Comparison of ENCODE assay signal across 8 cellular contexts in the genomic region with DNA sequence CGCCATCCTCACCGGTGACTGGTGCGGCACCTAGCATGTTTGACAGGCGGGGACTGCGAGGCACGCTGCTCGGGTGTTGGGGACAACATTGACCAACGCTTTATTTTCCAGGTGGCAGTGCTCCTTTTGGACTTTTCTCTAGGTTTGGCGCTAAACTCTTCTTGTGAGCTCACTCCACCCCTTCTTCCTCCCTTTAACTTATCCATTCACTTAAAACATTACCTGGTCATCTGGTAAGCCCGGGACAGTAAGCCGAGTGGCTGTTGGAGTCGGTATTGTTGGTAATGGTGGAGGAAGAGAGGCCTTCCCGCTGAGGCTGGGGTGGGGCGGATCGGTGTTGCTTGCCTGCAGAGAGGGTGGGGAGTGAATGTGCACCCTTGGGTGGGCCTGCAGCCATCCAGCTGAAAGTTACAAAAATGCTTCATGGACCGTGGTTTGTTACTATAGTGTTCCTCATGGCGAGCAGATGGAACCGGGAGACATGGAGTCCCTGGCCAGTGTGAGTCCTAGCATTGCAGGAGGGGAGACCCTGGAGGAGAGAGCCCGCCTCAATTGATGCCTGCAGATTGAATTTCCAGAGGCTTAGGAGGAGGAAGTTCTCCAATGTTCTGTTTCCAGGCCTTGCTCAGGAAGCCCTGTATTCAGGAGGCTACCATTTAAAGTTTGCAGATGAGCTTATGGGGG. TPM values are rescaled to one million over a fixed set of nuclear protein-coding genes. Genes with fewer than 3 reads are reported as not detected.
DNase-seq lines count a peak whose midpoint lies in the region; ATAC-seq and TF ChIP-seq lines count a peak whose summit lies in the region.

No MANE protein-coding gene starts in this region.

- peaks cover 27% of the 10 kb centered on the region for H3K4me1 Mint-ChIP-seq in MCF 10A (ENCODE audit: insufficient read depth, unreplicated experiment)

- in situ Hi-C loops in GM13976 (cut with MboI; ENCODE audit: low sequenced_read_pairs, unreplicated experiment): no loop called here

- CTCF ChIA-PET in MCF 10A (lab: Yijun Ruan, JAX): interaction anchor here (0.6 to 1.4 kb wide), 7 partner anchors 9 to 142 kb away, joined by 3 to 6 read pairs (median 3); partner anchors contain the start of gene MALAT1

- intact Hi-C loops in MCF 10A (cut with micrococcal nuclease) (loop anchor here (2.0 kb wide), 1 partner anchor 83 kb away; no protein-coding TSS in a partner anchor), left colon (cut with DNase I, micrococcal nuclease) (loop anchor here (5.0 kb wide), 2 partner anchors 74 to 79 kb away; partner anchors contain the start of gene MALAT1 (in 1 of the 2))

- H3K27me3 Mint-ChIP-seq in MCF 10A (ENCODE audit: insufficient read depth, unreplicated experiment): peaks cover 10% of the 10 kb centered on the region

- H3K27ac Mint-ChIP-seq in MCF 10A (ENCODE audit: low read depth, unreplicated experiment): peak overlapping the region; percentile 99

- no peak for ATAC-seq in left colon
- no peak for ATAC-seq in HG03469 (IDR thresholded peaks at IDR 0.05; ENCODE audit: unreplicated experiment)

- POLR2A ChIA-PET in MCF 10A (lab: Yijun Ruan, JAX): interaction anchor here (0.7 to 21.4 kb wide), 19 partner anchors 5 to 434 kb away, joined by 3 to 2994 read pairs (median 8); partner anchors contain the start of genes CFL1, FAM89B, FRMD8 and MALAT1

- peaks cover 68% of the 10 kb centered on the region for H3K36me3 Mint-ChIP-seq in MCF 10A (ENCODE audit: insufficient read depth, unreplicated experiment)

- no TSS peak for BruUV-seq in MCF 10A (replicated peaks; lab: Mats Ljungman, UMichigan)

- H3K9me3 Mint-ChIP-seq in MCF 10A (ENCODE audit: unreplicated experiment): no peaks in the 10 kb centered on the region

- TF ChIP-seq CTCF in MCF 10A (IDR thresholded peaks at IDR 0.05; ENCODE audit: unreplicated experiment) (no peak), GM13976 (IDR thresholded peaks at IDR 0.05; ENCODE audit: borderline replicate concordance, control extremely low read depth, extremely low read depth, insufficient read depth, missing control alignments) (no peak)

- peak; percentile 9 for DNase-seq in GM04504 (ENCODE audit: low read depth)
- DNase-seq in MCF 10A (ENCODE audit: unreplicated experiment): peak; percentile 27
- DNase-seq in left colon: peak; percentile 29 to 32
- DNase-seq in stimulated activated naive CD4-positive, alpha-beta T cell treated with Interleukin-2 at 50 U/mL for 16 hours (lab: John Stamatoyannopoulos, UW): peak; percentile 17
- no peak for DNase-seq in GM13976 (ENCODE audit: low spot score)
- no peak for DNase-seq in epidermal melanocyte (ENCODE audit: insufficient read length, low spot score)

- H3K4me3 Mint-ChIP-seq in MCF 10A (ENCODE audit: unreplicated experiment): peak overlapping the region; percentile 98

TF ChIP-seq in PFSK-1, 5 proteins besides CTCF, POLR2A, EP300 and RAD21:
- TF ChIP-seq POLR2AphosphoS5 (IDR thresholded peaks at IDR 0.05; ENCODE audit: low read depth, low read length) (no peak), FOXP2 (optimal IDR thresholded peaks at IDR 0.05; ENCODE audit: borderline replicate concordance, extremely low read depth, extremely low read length, insufficient read depth) (no peak), TAF1 (IDR thresholded peaks at IDR 0.05; ENCODE audit: borderline replicate concordance, insufficient read depth, low read length) (0 out of 2 replicates have a peak, but pooled peaks have one; percentile 4), SIN3A (IDR thresholded peaks at IDR 0.05; ENCODE audit: borderline replicate concordance, insufficient read depth, low read length) (peak; percentile 63; the same call in 1 of the 2 replicates)
- TF ChIP-seq, protein P1, sequence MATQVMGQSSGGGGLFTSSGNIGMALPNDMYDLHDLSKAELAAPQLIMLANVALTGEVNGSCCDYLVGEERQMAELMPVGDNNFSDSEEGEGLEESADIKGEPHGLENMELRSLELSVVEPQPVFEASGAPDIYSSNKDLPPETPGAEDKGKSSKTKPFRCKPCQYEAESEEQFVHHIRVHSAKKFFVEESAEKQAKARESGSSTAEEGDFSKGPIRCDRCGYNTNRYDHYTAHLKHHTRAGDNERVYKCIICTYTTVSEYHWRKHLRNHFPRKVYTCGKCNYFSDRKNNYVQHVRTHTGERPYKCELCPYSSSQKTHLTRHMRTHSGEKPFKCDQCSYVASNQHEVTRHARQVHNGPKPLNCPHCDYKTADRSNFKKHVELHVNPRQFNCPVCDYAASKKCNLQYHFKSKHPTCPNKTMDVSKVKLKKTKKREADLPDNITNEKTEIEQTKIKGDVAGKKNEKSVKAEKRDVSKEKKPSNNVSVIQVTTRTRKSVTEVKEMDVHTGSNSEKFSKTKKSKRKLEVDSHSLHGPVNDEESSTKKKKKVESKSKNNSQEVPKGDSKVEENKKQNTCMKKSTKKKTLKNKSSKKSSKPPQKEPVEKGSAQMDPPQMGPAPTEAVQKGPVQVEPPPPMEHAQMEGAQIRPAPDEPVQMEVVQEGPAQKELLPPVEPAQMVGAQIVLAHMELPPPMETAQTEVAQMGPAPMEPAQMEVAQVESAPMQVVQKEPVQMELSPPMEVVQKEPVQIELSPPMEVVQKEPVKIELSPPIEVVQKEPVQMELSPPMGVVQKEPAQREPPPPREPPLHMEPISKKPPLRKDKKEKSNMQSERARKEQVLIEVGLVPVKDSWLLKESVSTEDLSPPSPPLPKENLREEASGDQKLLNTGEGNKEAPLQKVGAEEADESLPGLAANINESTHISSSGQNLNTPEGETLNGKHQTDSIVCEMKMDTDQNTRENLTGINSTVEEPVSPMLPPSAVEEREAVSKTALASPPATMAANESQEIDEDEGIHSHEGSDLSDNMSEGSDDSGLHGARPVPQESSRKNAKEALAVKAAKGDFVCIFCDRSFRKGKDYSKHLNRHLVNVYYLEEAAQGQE (IDR thresholded peaks at IDR 0.05; ENCODE audit: insufficient read depth in 1 of 2, low read depth in 2 of 2, low read length in 2 of 2): no peak

RNA-seq across cellular contexts. Expression of gene NEAT1, which starts 1.1 kb away (rescaled TPM):
- 67.8 TPM for polyA plus RNA-seq in PFSK-1 (2012; ENCODE audit: insufficient read length, low read depth)
- total RNA-seq in MCF 10A (2022) (1,026 and 1,292 TPM in 2 replicates), left colon (1,000 to 10,000 TPM in 1 of 2 donors, 100 to 1,000 TPM in 1; 818 to 1,135 TPM)

RNA-seq across cellular contexts. Expression of gene FRMD8, which starts 37.2 kb away (rescaled TPM):
- 62.0 TPM for polyA plus RNA-seq in PFSK-1 (2012; ENCODE audit: insufficient read length, low read depth)
- total RNA-seq in MCF 10A (2022): 18.9 and 21.7 TPM in 2 replicates
- 10 to 100 TPM; 38.1 to 42.2 TPM for total RNA-seq in left colon

RNA-seq across cellular contexts. Expression of gene SLC25A45, which starts 41.2 kb away (rescaled TPM):
- polyA plus RNA-seq in PFSK-1 (2012; ENCODE audit: insufficient read length, low read depth): 0.99 TPM
- total RNA-seq in MCF 10A (2022) (3.9 and 4.9 TPM in 2 replicates), left colon (1 to 10 TPM; 5.8 to 8.4 TPM)

Comparison
In these comparisons a context has a peak if more than half of its experiments do, and no peak if none do; other contexts are left out.
1. DNase-seq: peak in GM04504 (single experiment), MCF 10A (single experiment), left colon (2 of 2) and stimulated activated naive CD4-positive, alpha-beta T cell treated with Interleukin-2 at 50 U/mL for 16 hours (single experiment); none in GM13976 (single experiment) and epidermal melanocyte (single experiment).